33 cellular contexts compared by ENCODE assay signal in the genomic region with DNA sequence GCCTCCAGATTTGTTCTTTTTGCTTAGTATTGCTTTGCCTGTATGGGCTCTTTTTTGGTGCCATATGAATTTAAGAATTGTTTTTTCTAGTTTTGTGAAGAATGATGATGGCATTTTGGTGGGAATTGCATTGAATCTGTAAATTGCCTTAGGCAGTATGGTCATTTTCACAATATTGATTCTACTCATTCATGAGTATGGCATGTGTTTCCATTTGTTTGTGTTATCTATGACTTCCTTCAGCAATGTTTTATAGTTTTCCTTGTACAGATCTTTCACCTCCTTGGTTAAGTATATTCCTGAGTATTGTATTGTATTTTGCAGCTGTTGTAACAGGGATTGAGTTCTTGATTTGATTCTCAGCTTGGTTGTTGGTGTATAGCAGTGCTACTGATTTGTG. TPM values are rescaled to one million over a fixed set of nuclear protein-coding genes. Genes with fewer than 3 reads are reported as not detected.
DNase-seq lines count a peak whose midpoint lies in the region; ATAC-seq and TF ChIP-seq lines count a peak whose summit lies in the region.
"Had no signal": no experiment of that assay in that cellular context is flagged by ENCODE, and none has a peak within 500 bp of the region (broad histone marks: within the 10 kb centered on the region; RNA-seq: fewer than 3 reads in every experiment).

No MANE protein-coding gene starts in this region.

- H3K36me3 Mint-ChIP-seq in MCF 10A (ENCODE audit: insufficient read depth, unreplicated experiment), result peaks cover 23% of the 10 kb centered on the region

- peaks cover 26% of the 10 kb centered on the region for H3K4me1 Mint-ChIP-seq in MCF 10A (ENCODE audit: insufficient read depth, unreplicated experiment)

- no peak overlapping the region for H3K4me3 Mint-ChIP-seq in MCF 10A (ENCODE audit: unreplicated experiment)
- H3K4me3 Mint-ChIP-seq: activated naive CD8-positive, alpha-beta T cell; CD4-positive, CD25-positive, alpha-beta regulatory T cell; effector memory CD8-positive, alpha-beta T cell; natural killer cell; stimulated activated naive B cell treated with anti-CD40 and anti-IgM and Interleukin-4, amounts not matched to agents 10 μg/mL and 1 μg/mL and 100 μg/mL, for 72 hours; T-cell had no signal

- TF ChIP-seq POLR2A in breast epithelium (IDR thresholded peaks at IDR 0.05), result no peak
- no peak for TF ChIP-seq POLR2A in lower leg skin (IDR thresholded peaks at IDR 0.05)
- TF ChIP-seq POLR2A in gastrocnemius medialis (IDR thresholded peaks at IDR 0.05), result no peak

- in situ Hi-C loops in SK-MEL-5 (cut with HindIII; ENCODE audit: low pct_unique_long_range_greater_than_20kb, low sequenced_read_pairs), result no loop called here
- in situ Hi-C loops in gastrocnemius medialis (cut with MboI; ENCODE audit: low sequenced_read_pairs in 4 of 4), result no loop called here

- H3K27me3 Mint-ChIP-seq in MCF 10A (ENCODE audit: insufficient read depth, unreplicated experiment), result no peaks in the 10 kb centered on the region
- H3K27me3 Mint-ChIP-seq: activated naive CD8-positive, alpha-beta T cell; CD4-positive, CD25-positive, alpha-beta regulatory T cell; effector memory CD8-positive, alpha-beta T cell; stimulated activated naive B cell treated with anti-CD40 and anti-IgM and Interleukin-4, amounts not matched to agents 10 μg/mL and 1 μg/mL and 100 μg/mL, for 72 hours; T-cell had no signal

- ATAC-seq in thoracic aorta (ENCODE audit: insufficient number of reproducible peaks, low FRiP score, low read depth) (no peak), HG03469 (IDR thresholded peaks at IDR 0.05; ENCODE audit: unreplicated experiment) (no peak), gastrocnemius medialis (no peak)
- ATAC-seq: effector memory CD8-positive, alpha-beta T cell; heart right ventricle; natural killer cell; stimulated activated naive B cell treated with anti-CD40 and anti-IgM and Interleukin-4, amounts not matched to agents 10 μg/mL and 1 μg/mL and 100 μg/mL, for 72 hours; T-cell had no signal

- H3K4me3 ChIP-seq in breast epithelium (no peak overlapping the region), thoracic aorta (no peak overlapping the region), lower leg skin (ENCODE audit: low read depth, poor library complexity, severe bottlenecking) (no peak overlapping the region), gastrocnemius medialis (no peak overlapping the region)
- H3K4me3 ChIP-seq: ascending aorta, GM23248, heart right ventricle, ovary, right atrium auricular region, testis had no signal

- intact Hi-C loops in MCF 10A (cut with micrococcal nuclease) (loop anchor here (5.0 kb wide), 1 partner anchor 56 kb away; no protein-coding TSS in a partner anchor), breast epithelium (cut with DNase I; ENCODE audit: low total_unique reads) (no loop called here), lower leg skin (cut with DNase I; ENCODE audit: low total_unique reads) (no loop called here), gastrocnemius medialis (cut with DNase I; ENCODE audit: low total_unique reads) (no loop called here)

- POLR2A ChIA-PET in MCF 10A (lab: Yijun Ruan, JAX), result interaction anchor here (0.8 to 6.0 kb wide), 4 partner anchors 17 to 67 kb away, joined by 3 to 43 read pairs (median 5); partner anchors contain the start of gene EIF4G2

- H3K4me1 ChIP-seq in breast epithelium, result no peaks in the 10 kb centered on the region
- H3K4me1 ChIP-seq in thoracic aorta (ENCODE audit: control insufficient read depth in 1 of 2, low read depth in 2 of 2), result peaks cover 3 to 15% of the 10 kb centered on the region in 2 donors
- peaks cover 12 to 18% of the 10 kb centered on the region in 2 donors for H3K4me1 ChIP-seq in gastrocnemius medialis
- H3K4me1 ChIP-seq: ascending aorta, testis had no signal

- H3K27ac ChIP-seq in breast epithelium (no peak overlapping the region), thoracic aorta (peak overlapping the region; percentile 7 to 42), gastrocnemius medialis (peak overlapping the region in 2 of 4 donors; percentile 32 to 48)
- H3K27ac ChIP-seq: 22Rv1, GM23248, ovary, right atrium auricular region, testis, WERI-Rb-1 had no signal

- CTCF ChIA-PET in MCF 10A (lab: Yijun Ruan, JAX), result interaction anchor here (1.2 kb wide), 1 partner anchor 84 kb away, joined by 3 read pairs; no protein-coding TSS in a partner anchor

- H3K27me3 ChIP-seq in breast epithelium, result no peaks in the 10 kb centered on the region
- no peaks in the 10 kb centered on the region for H3K27me3 ChIP-seq in thoracic aorta (replicated peaks; ENCODE audit: insufficient read depth)
- no peaks in the 10 kb centered on the region for H3K27me3 ChIP-seq in gastrocnemius medialis
- H3K27me3 ChIP-seq: ascending aorta, heart right ventricle, ovary, right atrium auricular region, testis had no signal

- DNase-seq in MCF 10A (ENCODE audit: unreplicated experiment) (no peak), breast epithelium (ENCODE audit: low spot score in 2 of 2) (no peak), SK-MEL-5 (ENCODE audit: low read depth, low spot score) (peak; percentile 43), foreskin melanocyte (peak; percentile 32), thoracic aorta (ENCODE audit: low spot score) (no peak), lower leg skin (ENCODE audit: low spot score in 2 of 2) (no peak), gastrocnemius medialis (no peak)
- DNase-seq: activated CD4-positive, alpha-beta T cell treated with anti-CD3 and anti-CD28 coated beads for 4 hours; activated T-cell treated with anti-CD3 and anti-CD28 coated beads for 4 hours; CD4-positive, CD25-positive, alpha-beta regulatory T cell; central memory CD4-positive, alpha-beta T cell; DND-41; effector memory CD8-positive, alpha-beta T cell; erythroblast; GM23248; heart right ventricle; Karpas-422; kidney; natural killer cell; NCI-H146; NCI-H345; NCI-H69; ovary; small intestine; stimulated activated naive B cell treated with anti-CD40 and anti-IgM and Interleukin-4, amounts not matched to agents 10 μg/mL and 1 μg/mL and 100 μg/mL, for 72 hours; T-cell; testis; WERI-Rb-1 had no signal

- BruUV-seq in MCF 10A (replicated peaks; lab: Mats Ljungman, UMichigan), result no TSS peak

- peak overlapping the region; percentile 80 for H3K27ac Mint-ChIP-seq in MCF 10A (ENCODE audit: low read depth, unreplicated experiment)
- H3K27ac Mint-ChIP-seq: activated naive CD8-positive, alpha-beta T cell; effector memory CD8-positive, alpha-beta T cell; natural killer cell; stimulated activated naive B cell treated with anti-CD40 and anti-IgM and Interleukin-4, amounts not matched to agents 10 μg/mL and 1 μg/mL and 100 μg/mL, for 72 hours; T-cell had no signal

- peaks cover 14% of the 10 kb centered on the region for H3K9me3 Mint-ChIP-seq in MCF 10A (ENCODE audit: unreplicated experiment)
- H3K9me3 Mint-ChIP-seq: effector memory CD8-positive, alpha-beta T cell had no signal

- H3K36me3 ChIP-seq in breast epithelium, result no peaks in the 10 kb centered on the region
- H3K36me3 ChIP-seq in thoracic aorta, result no peaks in the 10 kb centered on the region
- no peaks in the 10 kb centered on the region for H3K36me3 ChIP-seq in gastrocnemius medialis
- H3K36me3 ChIP-seq: ascending aorta, ovary, right atrium auricular region, WERI-Rb-1 had no signal

- H3K9me3 ChIP-seq in breast epithelium, result peaks cover 13 to 19% of the 10 kb centered on the region in 2 donors
- H3K9me3 ChIP-seq in thoracic aorta, result peaks cover 9% of the 10 kb centered on the region
- peaks cover 0 to 4% (median 0%) of the 10 kb centered on the region in 3 donors for H3K9me3 ChIP-seq in gastrocnemius medialis
- H3K9me3 ChIP-seq: ovary, testis had no signal

- TF ChIP-seq CTCF in MCF 10A (IDR thresholded peaks at IDR 0.05; ENCODE audit: unreplicated experiment) (no peak), breast epithelium (IDR thresholded peaks at IDR 0.05) (no peak), thoracic aorta (IDR thresholded peaks at IDR 0.05) (no peak), lower leg skin (IDR thresholded peaks at IDR 0.05) (no peak), gastrocnemius medialis (IDR thresholded peaks at IDR 0.05 in 4 of 5, conservative IDR thresholded peaks at IDR 0.05 in 1 of 5) (no peak)

RNA-seq across cellular contexts. Expression of gene ZBED5, which starts 18.3 kb away (rescaled TPM):
- total RNA-seq in MCF 10A (2022) (38.9 and 53.3 TPM in 2 replicates), breast epithelium (10 to 100 TPM; 29.0 to 55.9 (median 33.8) TPM), thoracic aorta (10 to 100 TPM; 37.4 to 39.7 TPM), lower leg skin (10 to 100 TPM; 29.0 to 38.0 (median 36.0) TPM), gastrocnemius medialis (10 to 100 TPM; 11.3 to 36.3 (median 18.5) TPM)
- total RNA-seq in SK-MEL-5 (2014; rRNA removed; shearing (Covaris generic)), result 27.5 and 32.3 TPM in 2 replicates
- 19.2 and 33.5 TPM in 2 replicates for polyA plus RNA-seq in SK-MEL-5 (2015; cell fraction: cytosol; rRNA removed)
- polyA plus RNA-seq in SK-MEL-5 (2015; cell fraction: nucleus; rRNA removed), result 250 and 253 TPM in 2 replicates

Comparison
In these comparisons a context has a peak if more than half of its experiments do, and no peak if none do; other contexts are left out.
1. DNase-seq: peak in SK-MEL-5 (single experiment) and foreskin melanocyte (single experiment); none in MCF 10A (single experiment), breast epithelium (0 of 2), thoracic aorta (single experiment), lower leg skin (0 of 2) and gastrocnemius medialis (0 of 2).
2. H3K27ac ChIP-seq: peak in thoracic aorta (2 of 2); none in breast epithelium (0 of 2).